21 cellular contexts compared by ENCODE assay signal in the genomic region with DNA sequence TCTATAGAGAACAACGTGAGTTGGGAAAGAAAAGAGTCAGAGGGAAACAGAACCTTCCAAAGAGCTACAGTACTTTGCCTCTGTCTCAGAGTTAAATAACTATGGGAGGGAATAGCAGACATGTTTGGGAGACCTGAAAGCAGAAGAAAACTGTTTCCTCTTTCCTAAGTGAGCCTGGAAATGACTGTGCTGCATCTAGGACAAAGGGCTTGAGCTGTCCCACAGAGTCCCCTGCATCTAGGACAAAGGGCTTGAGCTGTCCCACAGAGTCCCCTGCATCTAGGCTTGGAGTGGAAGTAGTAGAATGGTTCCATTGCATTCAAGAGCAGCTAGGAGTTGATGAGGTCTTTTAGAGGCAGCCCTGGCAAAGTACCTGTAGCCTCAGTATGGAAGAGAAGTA.
"Had no signal": no experiment of that assay in that cellular context is flagged by ENCODE, and none has a peak within 500 bp of the region (broad histone marks: within the 10 kb centered on the region; RNA-seq: fewer than 3 reads in every experiment).

No MANE protein-coding gene starts in this region.

- H3K9me3 Mint-ChIP-seq: activated naive CD8-positive, alpha-beta T cell treated with anti-CD3 and anti-CD28 coated beads, Interleukin-2, amount 10 ng/mL, durations not matched to agents 7 days and 5 days; mesothelial cell of epicardium had no signal

- H3K36me3 Mint-ChIP-seq: activated naive CD8-positive, alpha-beta T cell treated with anti-CD3 and anti-CD28 coated beads, Interleukin-2, amount 10 ng/mL, durations not matched to agents 7 days and 5 days; mesothelial cell of epicardium had no signal

- H3K4me1 Mint-ChIP-seq: activated CD4-positive, alpha-beta memory T cell treated with anti-CD3 and anti-CD28 coated beads, Interleukin-2, amount 10 ng/mL, durations not matched to agents 7 days and 5 days; activated CD4-positive, alpha-beta T cell treated with anti-CD3 and anti-CD28 coated beads for 36 hours; activated naive CD8-positive, alpha-beta T cell treated with anti-CD3 and anti-CD28 coated beads, Interleukin-2, amount 10 ng/mL, durations not matched to agents 7 days and 5 days; mesothelial cell of epicardium had no signal

- H3K4me3 Mint-ChIP-seq: activated CD4-positive, alpha-beta memory T cell treated with anti-CD3 and anti-CD28 coated beads, Interleukin-2, amount 10 ng/mL, durations not matched to agents 7 days and 5 days; activated CD4-positive, alpha-beta T cell treated with anti-CD3 and anti-CD28 coated beads for 36 hours; activated naive CD8-positive, alpha-beta T cell treated with anti-CD3 and anti-CD28 coated beads, Interleukin-2, amount 10 ng/mL, durations not matched to agents 7 days and 5 days; mesothelial cell of epicardium had no signal

- DNase-seq: activated CD4-positive, alpha-beta memory T cell treated with anti-CD3 and anti-CD28 coated beads, Interleukin-2, amount 10 ng/mL, durations not matched to agents 7 days and 5 days; activated CD4-positive, alpha-beta T cell treated with anti-CD3 and anti-CD28 coated beads for 36 hours; activated gamma-delta T cell treated with Interleukin-2 at 50 U/mL for 16 hours; activated naive CD8-positive, alpha-beta T cell treated with anti-CD3 and anti-CD28 coated beads, Interleukin-2, amount 10 ng/mL, durations not matched to agents 7 days and 5 days; activated T-cell treated with anti-CD3 and anti-CD28 coated beads, Interleukin-2, amount 50 U/mL, for 48 hours; aorta; dorsolateral prefrontal cortex; esophagus squamous epithelium; foreskin keratinocyte; heart left ventricle; kidney; left ventricle myocardium superior; posterior cingulate gyrus; right cardiac atrium; spleen; stimulated activated CD4-positive, alpha-beta T cell treated with anti-CD3 and anti-CD28 coated beads, Interleukin-1b, Interleukin-23, amount 100 ng/mL, for 48 hours; stimulated activated naive CD4-positive, alpha-beta T cell; trophoblast cell had no signal

- H3K27me3 ChIP-seq: breast epithelium, esophagus squamous epithelium, foreskin keratinocyte, spleen had no signal

- H3K9me3 ChIP-seq: breast epithelium, esophagus squamous epithelium, heart left ventricle, spleen had no signal

- ATAC-seq: activated CD4-positive, alpha-beta T cell treated with anti-CD3 and anti-CD28 coated beads for 36 hours; foreskin keratinocyte; heart left ventricle; left ventricle myocardium superior; right cardiac atrium had no signal

- H3K4me3 ChIP-seq: breast epithelium, dorsolateral prefrontal cortex, esophagus squamous epithelium, heart left ventricle, spleen had no signal

- H3K27me3 Mint-ChIP-seq: activated CD4-positive, alpha-beta memory T cell treated with anti-CD3 and anti-CD28 coated beads, Interleukin-2, amount 10 ng/mL, durations not matched to agents 7 days and 5 days; activated CD4-positive, alpha-beta T cell treated with anti-CD3 and anti-CD28 coated beads for 36 hours; activated naive CD8-positive, alpha-beta T cell treated with anti-CD3 and anti-CD28 coated beads, Interleukin-2, amount 10 ng/mL, durations not matched to agents 7 days and 5 days had no signal

- H3K36me3 ChIP-seq: breast epithelium, esophagus squamous epithelium, heart left ventricle, spleen had no signal

- H3K27ac Mint-ChIP-seq: activated CD4-positive, alpha-beta memory T cell treated with anti-CD3 and anti-CD28 coated beads, Interleukin-2, amount 10 ng/mL, durations not matched to agents 7 days and 5 days; activated CD4-positive, alpha-beta T cell treated with anti-CD3 and anti-CD28 coated beads for 36 hours; activated naive CD8-positive, alpha-beta T cell treated with anti-CD3 and anti-CD28 coated beads, Interleukin-2, amount 10 ng/mL, durations not matched to agents 7 days and 5 days; mesothelial cell of epicardium had no signal

- H3K27ac ChIP-seq: breast epithelium, dorsolateral prefrontal cortex, esophagus squamous epithelium, foreskin keratinocyte, heart left ventricle, spleen, VCaP had no signal

- H3K4me1 ChIP-seq: breast epithelium, esophagus squamous epithelium, heart left ventricle had no signal
